12 cellular contexts compared by ENCODE assay signal in the genomic region with DNA sequence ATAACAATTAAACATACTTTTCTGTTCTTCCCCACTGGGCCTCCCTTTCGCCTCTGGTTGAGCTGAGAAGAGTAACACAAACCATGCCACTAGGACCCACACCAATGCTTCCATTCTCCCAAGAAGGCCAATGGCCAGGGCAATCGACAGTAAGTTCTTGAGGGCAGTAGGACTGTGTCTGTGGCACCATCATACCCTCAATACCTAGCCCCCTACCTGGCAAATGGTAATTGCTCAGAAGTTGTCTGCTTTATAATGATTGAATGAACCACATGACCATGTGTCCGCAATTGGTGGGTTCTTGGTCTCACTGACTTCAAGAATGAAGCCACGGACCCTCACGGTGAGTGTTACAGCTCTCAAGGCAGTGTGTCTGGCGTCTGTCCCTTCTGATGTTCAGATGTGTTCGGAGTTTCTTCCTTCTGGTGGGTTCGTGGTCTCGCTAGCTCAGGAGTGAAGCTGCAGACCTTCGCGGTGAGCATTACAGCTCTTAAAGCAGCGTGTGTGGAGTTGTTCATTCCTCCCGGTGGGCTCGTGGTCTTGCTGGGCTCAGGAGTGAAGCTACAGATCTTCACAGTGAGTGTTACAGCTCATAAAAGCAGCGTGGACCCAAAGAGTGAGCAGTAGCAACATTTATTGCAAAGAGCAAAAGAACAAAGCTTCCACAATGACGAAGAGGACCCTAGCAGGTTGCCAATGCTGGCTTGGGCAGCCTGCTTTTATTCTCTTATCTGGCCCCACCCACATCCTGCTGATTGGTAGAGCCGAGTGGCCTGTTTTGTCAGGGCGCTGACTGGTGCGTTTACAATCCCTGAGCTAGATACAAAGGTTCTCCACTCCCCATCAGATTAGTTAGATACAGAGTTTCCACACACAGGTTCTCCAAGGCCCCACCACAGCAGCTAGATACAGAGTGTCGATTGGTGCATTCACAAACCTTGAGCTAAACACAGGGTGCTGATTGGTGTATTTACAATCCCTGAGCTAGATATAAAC. TPM values are rescaled to one million over a fixed set of nuclear protein-coding genes. Genes with fewer than 3 reads are reported as not detected.
A peak's percentile ranks its signal among the peaks of the same experiment; 100 is the strongest.
DNase-seq lines count a peak whose midpoint lies in the region; ATAC-seq and TF ChIP-seq lines count a peak whose summit lies in the region.
"Not testable (repeated sequence)": the region's sequence is repeated elsewhere in the genome, so short reads cannot be mapped to it uniquely, and the experiment has no call there.
"Had no signal": no experiment of that assay in that cellular context is flagged by ENCODE, and none has a peak within 500 bp of the region (broad histone marks: within the 10 kb centered on the region; RNA-seq: fewer than 3 reads in every experiment).

No MANE protein-coding gene starts in this region.

- H3K27me3 Mint-ChIP-seq in activated T-helper 1 cell treated with anti-CD3 and anti-CD28 coated beads, Interleukin-12 subunit alpha, Interleukin-12 subunit beta, Interleukin-2, Interleukin-4 antibody, amounts not matched to agents 30 ng/mL and 10 ng/mL and 1 ng/mL, durations not matched to agents 14 hours and 24 hours and 36 hours (ENCODE audit: insufficient read depth); neural progenitor cell (ENCODE audit: insufficient read depth, low read depth): not testable (repeated sequence)

- not testable (repeated sequence) for H3K9ac ChIP-seq in HCT116 (ENCODE audit: low read length); PC-3 (ENCODE audit: low read length); neural progenitor cell

- H3K27ac Mint-ChIP-seq in activated T-helper 1 cell treated with anti-CD3 and anti-CD28 coated beads, Interleukin-12 subunit alpha, Interleukin-12 subunit beta, Interleukin-2, Interleukin-4 antibody, amounts not matched to agents 30 ng/mL and 10 ng/mL and 1 ng/mL, durations not matched to agents 14 hours and 24 hours and 36 hours, result peak overlapping the region; percentile 6
- H3K27ac Mint-ChIP-seq in neural progenitor cell, result peak overlapping the region; percentile 12

- RAD21 ChIA-PET in HCT116 (lab: Charles Lee; ENCODE audit: low non-redundant PET in 1 of 2, low total read pairs in 2 of 2, uncharacterized antibody in 2 of 2, unreplicated experiment in 2 of 2), result not testable (repeated sequence)

- not testable (repeated sequence) for H3K9me2 ChIP-seq in HCT116 (ENCODE audit: insufficient read depth); PC-3 (replicated peaks; ENCODE audit: low read length)

- intact Hi-C loops in HCT116 (cut with micrococcal nuclease) (loop anchor here (5.0 kb wide), 3 partner anchors 43 to 333 kb away; no protein-coding TSS in a partner anchor), body of pancreas (cut with DNase I) (loop anchor here (5.0 to 10.0 kb wide), 2 partner anchors 50 to 183 kb away; partner anchors contain the start of gene C6orf62)
- intact Hi-C loops in PC-3 (cut with micrococcal nuclease), result not testable (repeated sequence)
- intact Hi-C loops in activated T-helper 1 cell treated with anti-CD3 and anti-CD28 coated beads, Interleukin-12 subunit alpha, Interleukin-12 subunit beta, Interleukin-2, Interleukin-4 antibody, amounts not matched to agents 30 ng/mL and 10 ng/mL and 1 ng/mL, durations not matched to agents 14 hours and 24 hours and 36 hours (cut with micrococcal nuclease), result loop anchor here (5.0 kb wide), 1 partner anchor 333 kb away; no protein-coding TSS in a partner anchor

- H3K4me1 ChIP-seq in HCT116 (ENCODE audit: control insufficient read depth in 1 of 2, insufficient read depth in 2 of 2, low read length in 2 of 2); PC-3 (ENCODE audit: insufficient read depth, low read length); neural progenitor cell: not testable (repeated sequence)
- H3K4me1 ChIP-seq in body of pancreas, result peaks cover 43% of the 10 kb centered on the region
- H3K4me1 ChIP-seq in cardiac muscle cell (ENCODE audit: low read depth), result peaks cover 18% of the 10 kb centered on the region

- CTCF ChIA-PET in HCT116 (lab: Charles Lee), result interaction anchor here (1.3 to 1.4 kb wide), 2 partner anchors 184 to 376 kb away, joined by 4 to 7 read pairs; no protein-coding TSS in a partner anchor
- CTCF ChIA-PET in PC-3 (lab: Charles Lee), result not testable (repeated sequence)

- not testable (repeated sequence) for TF ChIP-seq RAD21 in HCT116 (IDR thresholded peaks at IDR 0.05; ENCODE audit: low read depth)

- DNase-seq in HCT116 (ENCODE audit: low read depth, low spot score); PC-3; activated T-helper 1 cell treated with anti-CD3 and anti-CD28 coated beads, Interleukin-12 subunit alpha, Interleukin-12 subunit beta, Interleukin-2, Interleukin-4 antibody, amounts not matched to agents 30 ng/mL and 10 ng/mL and 1 ng/mL, durations not matched to agents 14 hours and 24 hours and 36 hours (ENCODE audit: low spot score); body of pancreas; cardiac muscle cell (ENCODE audit: low read depth in 1 of 2, low spot score in 1 of 2); neural progenitor cell (ENCODE audit: low spot score): not testable (repeated sequence)

- H3K4me3 Mint-ChIP-seq in activated T-helper 1 cell treated with anti-CD3 and anti-CD28 coated beads, Interleukin-12 subunit alpha, Interleukin-12 subunit beta, Interleukin-2, Interleukin-4 antibody, amounts not matched to agents 30 ng/mL and 10 ng/mL and 1 ng/mL, durations not matched to agents 14 hours and 24 hours and 36 hours; neural progenitor cell: not testable (repeated sequence)

- not testable (repeated sequence) for H3K9me3 Mint-ChIP-seq in activated T-helper 1 cell treated with anti-CD3 and anti-CD28 coated beads, Interleukin-12 subunit alpha, Interleukin-12 subunit beta, Interleukin-2, Interleukin-4 antibody, amounts not matched to agents 30 ng/mL and 10 ng/mL and 1 ng/mL, durations not matched to agents 14 hours and 24 hours and 36 hours; neural progenitor cell

- H3K27ac ChIP-seq in HCT116 (ENCODE audit: low read depth, low read length); PC-3 (ENCODE audit: low read length); neural progenitor cell: not testable (repeated sequence)
- peak overlapping the region in 3 of 4 donors; percentile 54 to 77 (median 64) for H3K27ac ChIP-seq in body of pancreas
- H3K27ac ChIP-seq in cardiac muscle cell, result peak overlapping the region; percentile 79

- H3K36me3 ChIP-seq in HCT116 (ENCODE audit: control insufficient read depth in 1 of 2, insufficient read depth in 2 of 2, low read length in 2 of 2); PC-3 (ENCODE audit: low read depth, low read length); body of pancreas (replicated peaks in 1 of 2; ENCODE audit: insufficient read depth in 1 of 2, low read depth in 2 of 2); cardiac muscle cell; neural progenitor cell: not testable (repeated sequence)

- peaks cover 17% of the 10 kb centered on the region for H3K4me1 Mint-ChIP-seq in activated T-helper 1 cell treated with anti-CD3 and anti-CD28 coated beads, Interleukin-12 subunit alpha, Interleukin-12 subunit beta, Interleukin-2, Interleukin-4 antibody, amounts not matched to agents 30 ng/mL and 10 ng/mL and 1 ng/mL, durations not matched to agents 14 hours and 24 hours and 36 hours (ENCODE audit: low read depth)
- not testable (repeated sequence) for H3K4me1 Mint-ChIP-seq in neural progenitor cell

- H3K9me3 ChIP-seq in HCT116 (ENCODE audit: control insufficient read depth in 1 of 2, insufficient read depth in 1 of 2, low read depth in 1 of 2, low read length in 2 of 2); PC-3 (ENCODE audit: low read length); body of pancreas; cardiac muscle cell (ENCODE audit: low read depth); neural progenitor cell (ENCODE audit: low read depth): not testable (repeated sequence)

- H3F3A ChIP-seq in PC-3 (ENCODE audit: low read length, unreplicated experiment); neural progenitor cell (ENCODE audit: low read depth): not testable (repeated sequence)

- H3K36me3 Mint-ChIP-seq in activated T-helper 1 cell treated with anti-CD3 and anti-CD28 coated beads, Interleukin-12 subunit alpha, Interleukin-12 subunit beta, Interleukin-2, Interleukin-4 antibody, amounts not matched to agents 30 ng/mL and 10 ng/mL and 1 ng/mL, durations not matched to agents 14 hours and 24 hours and 36 hours (ENCODE audit: low read depth); neural progenitor cell: not testable (repeated sequence)

- not testable (repeated sequence) for H3K4me2 ChIP-seq in HCT116 (ENCODE audit: low read length); PC-3 (ENCODE audit: low read length); neural progenitor cell

- WGBS in body of pancreas, 2 donors, result 74 to 77% methylated on average over 10 to 20 of the region's 20 CpGs

- not testable (repeated sequence) for H2AFZ ChIP-seq in HCT116 (ENCODE audit: low read depth, low read length, poor library complexity, severe bottlenecking); PC-3 (ENCODE audit: low read length); neural progenitor cell (replicated peaks)

- H3K4me3 ChIP-seq in HCT116 (replicated peaks in 1 of 2; ENCODE audit: low read depth in 1 of 2, low read length in 2 of 2); PC-3 (ENCODE audit: low read length); body of pancreas; cardiac muscle cell; neural progenitor cell: not testable (repeated sequence)

- not testable (repeated sequence) for TF ChIP-seq CTCF in HCT116 (IDR thresholded peaks at IDR 0.05 in 2 of 3, conservative IDR thresholded peaks at IDR 0.05 in 1 of 3; ENCODE audit: borderline replicate concordance in 1 of 3, insufficient read depth in 1 of 3, low read depth in 2 of 3, low read length in 2 of 3); PC-3 (conservative IDR thresholded peaks at IDR 0.05; ENCODE audit: low read depth, low read length); body of pancreas (IDR thresholded peaks at IDR 0.05); cardiac muscle cell (IDR thresholded peaks at IDR 0.05; ENCODE audit: low read depth, low read length); neural progenitor cell (IDR thresholded peaks at IDR 0.05)

- not testable (repeated sequence) for ATAC-seq in HCT116, PC-3, body of pancreas

- not testable (repeated sequence) for H3K79me2 ChIP-seq in HCT116 (ENCODE audit: insufficient read depth, low read length); PC-3 (ENCODE audit: low read length); neural progenitor cell (ENCODE audit: low read depth)

- TF ChIP-seq POLR2A in HCT116 (IDR thresholded peaks at IDR 0.05; ENCODE audit: borderline replicate concordance, extremely low read depth, insufficient read depth, insufficient read length), result peak; percentile 15
- peak in 1 of 3 donors; percentile 14 for TF ChIP-seq POLR2A in body of pancreas (IDR thresholded peaks at IDR 0.05)

- not testable (repeated sequence) for H3K27me3 ChIP-seq in HCT116 (ENCODE audit: insufficient read depth, low read length); PC-3 (ENCODE audit: low read length); body of pancreas; cardiac muscle cell; neural progenitor cell

- POLR2A ChIA-PET in HCT116 (lab: Charles Lee); PC-3 (lab: Charles Lee; ENCODE audit: unreplicated experiment): not testable (repeated sequence)

- BruUV-seq in HCT116 (replicated peaks; lab: Mats Ljungman, UMichigan), result not testable (repeated sequence)
- TSS peak; percentile 57 for BruUV-seq in PC-3 (replicated peaks; lab: Mats Ljungman, UMichigan)

- not testable (repeated sequence) for H4K20me1 ChIP-seq in HCT116 (ENCODE audit: insufficient read depth); PC-3 (ENCODE audit: low read length); neural progenitor cell (ENCODE audit: low read depth)

RNA-seq across cellular contexts. Expression of gene GMNN, which starts 9.6 kb away (rescaled TPM):
- total RNA-seq in HCT116 (2021; ENCODE audit: unreplicated experiment) (54.9 TPM), PC-3 (2014; rRNA removed) (44.6 and 57.4 TPM in 2 replicates), body of pancreas (10 to 100 TPM; 39.2 to 42.8 TPM), cardiac muscle cell (30.2 and 33.4 TPM in 2 replicates), neural progenitor cell (ENCODE audit: low replicate concordance) (69.1 and 98.5 TPM in 2 replicates)
- 21.5 and 27.0 TPM in 2 replicates for polyA plus RNA-seq in HCT116 (2012)
- 80.8 and 83.5 TPM in 2 replicates for total RNA-seq in activated T-helper 1 cell treated with anti-CD3 and anti-CD28 coated beads, Interleukin-12 subunit alpha, Interleukin-12 subunit beta, Interleukin-2, Interleukin-4 antibody, amounts not matched to agents 30 ng/mL and 10 ng/mL and 1 ng/mL, durations not matched to agents 14 hours and 24 hours and 36 hours
- polyA plus RNA-seq in cardiac muscle cell, result 69.3 and 82.7 TPM in 2 replicates

RNA-seq across cellular contexts. Expression of gene ARMH2, which starts 33.6 kb away (rescaled TPM):
- not detected for total RNA-seq in HCT116 (2021; ENCODE audit: unreplicated experiment)
- polyA plus RNA-seq in HCT116 (2012), result not detected in 2 replicates
- not detected in 2 replicates for total RNA-seq in PC-3 (2014; rRNA removed)
- total RNA-seq in activated T-helper 1 cell treated with anti-CD3 and anti-CD28 coated beads, Interleukin-12 subunit alpha, Interleukin-12 subunit beta, Interleukin-2, Interleukin-4 antibody, amounts not matched to agents 30 ng/mL and 10 ng/mL and 1 ng/mL, durations not matched to agents 14 hours and 24 hours and 36 hours, result not detected in 2 replicates
- not detected for total RNA-seq in body of pancreas
- total RNA-seq in cardiac muscle cell, result not detected in 2 replicates
- polyA plus RNA-seq in cardiac muscle cell, result not detected in 2 replicates
- total RNA-seq in neural progenitor cell (ENCODE audit: low replicate concordance), result not detected in 2 replicates
- total RNA-seq: CD4-positive, alpha-beta T cell; GM23338; HFFc6; HT1080; IMR-90 had no signal
- polyA plus RNA-seq: BJ, GM23338, IMR-90 had no signal

RNA-seq across cellular contexts. Expression of gene C6orf62, which starts 46.2 kb away (rescaled TPM):
- total RNA-seq in HCT116 (2021; ENCODE audit: unreplicated experiment) (103 TPM), PC-3 (2014; rRNA removed) (81.8 and 91.5 TPM in 2 replicates), body of pancreas (10 to 100 TPM; 46.5 to 70.0 TPM), cardiac muscle cell (52.7 and 59.7 TPM in 2 replicates), neural progenitor cell (ENCODE audit: low replicate concordance) (71.5 and 82.3 TPM in 2 replicates)
- 42.4 and 56.8 TPM in 2 replicates for polyA plus RNA-seq in HCT116 (2012)
- 109 TPM in 2 replicates for total RNA-seq in activated T-helper 1 cell treated with anti-CD3 and anti-CD28 coated beads, Interleukin-12 subunit alpha, Interleukin-12 subunit beta, Interleukin-2, Interleukin-4 antibody, amounts not matched to agents 30 ng/mL and 10 ng/mL and 1 ng/mL, durations not matched to agents 14 hours and 24 hours and 36 hours
- polyA plus RNA-seq in cardiac muscle cell, result 52.8 and 59.6 TPM in 2 replicates
